Comparison of ENCODE assay signal across 8 cellular contexts in the genomic region with DNA sequence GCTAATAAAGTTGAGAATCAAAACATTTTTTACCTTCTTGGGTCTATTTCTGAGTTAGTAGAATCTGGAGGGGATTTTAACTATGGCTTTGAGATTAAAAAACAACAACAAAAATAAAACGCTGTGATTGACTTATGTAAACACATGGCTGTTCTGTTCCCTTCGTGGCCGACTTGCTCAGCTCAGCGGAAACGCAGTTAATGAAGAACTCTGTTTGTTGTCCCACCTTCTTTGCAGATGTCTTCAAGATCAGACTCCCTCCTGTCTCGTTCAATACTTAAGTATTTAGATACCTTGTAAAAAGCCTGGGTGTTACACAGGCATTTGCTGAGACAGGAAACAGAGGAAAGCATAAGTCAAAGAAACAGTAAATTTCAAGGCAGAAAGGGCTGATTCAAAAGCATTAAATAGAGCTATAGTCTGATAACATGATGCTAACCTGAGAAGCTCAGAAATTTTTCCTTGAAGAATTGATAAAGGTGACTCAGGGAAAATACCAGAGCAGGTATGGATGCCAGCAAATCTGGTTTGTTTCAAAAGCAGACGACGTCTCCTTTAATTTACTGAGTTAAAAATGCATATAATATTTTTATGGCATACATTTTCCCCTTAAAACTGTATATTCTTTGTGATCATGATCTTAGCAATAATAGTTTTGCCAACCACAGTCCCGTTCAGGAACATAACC. TPM values are rescaled to one million over a fixed set of nuclear protein-coding genes. Genes with fewer than 3 reads are reported as not detected.
DNase-seq lines count a peak whose midpoint lies in the region; ATAC-seq and TF ChIP-seq lines count a peak whose summit lies in the region.

No MANE protein-coding gene starts in this region.

- no peak overlapping the region for H3K4me3 Mint-ChIP-seq in Caco-2 (ENCODE audit: unreplicated experiment)
- H3K4me3 Mint-ChIP-seq in activated naive CD8-positive, alpha-beta T cell: no peak overlapping the region
- H3K4me3 Mint-ChIP-seq in naive B cell: peak overlapping the region; percentile 32 to 82 (median 76)

- H3K9me3 ChIP-seq in Caco-2: no peaks in the 10 kb centered on the region

- H3K9ac ChIP-seq in KMS-11: peak overlapping the region; percentile 13; the same call in 1 of the 2 replicates

- H3K27ac Mint-ChIP-seq in Caco-2 (ENCODE audit: unreplicated experiment): peak overlapping the region; percentile 73
- H3K27ac Mint-ChIP-seq in activated naive CD8-positive, alpha-beta T cell: peak overlapping the region; percentile 83
- H3K27ac Mint-ChIP-seq in naive B cell: peak overlapping the region; percentile 58 to 97 (median 92)

- peaks cover 6% of the 10 kb centered on the region for H3K4me1 Mint-ChIP-seq in Caco-2 (ENCODE audit: low read depth, unreplicated experiment)
- peaks cover 15% of the 10 kb centered on the region for H3K4me1 Mint-ChIP-seq in activated naive CD8-positive, alpha-beta T cell (ENCODE audit: low read depth)
- H3K4me1 Mint-ChIP-seq in naive B cell: peaks cover 31 to 47% (median 39%) of the 10 kb centered on the region in 3 donors

- H3K36me3 ChIP-seq in Caco-2 (ENCODE audit: control insufficient read depth, insufficient read depth, low read length) (no peaks in the 10 kb centered on the region), KMS-11 (ENCODE audit: insufficient read depth) (no peaks in the 10 kb centered on the region)

- no TSS peak for BruUV-seq in Caco-2 (replicated peaks; lab: Mats Ljungman, UMichigan)

- H3K4me2 ChIP-seq in KMS-11: peak overlapping the region; percentile 47

- POLR2A ChIA-PET in Caco-2 (lab: Charles Lee): interaction anchor here (1.2 kb wide), 1 partner anchor 23 kb away, joined by 3 read pairs; a partner anchor contains a TSS

- no peaks in the 10 kb centered on the region for H3K79me2 ChIP-seq in KMS-11 (ENCODE audit: insufficient read depth, low read depth)

- H3K4me3 ChIP-seq in Caco-2 (ENCODE audit: low read depth, low read length): no peak overlapping the region
- H3K4me3 ChIP-seq in KMS-11 (IDR thresholded peaks at IDR 0.05; ENCODE audit: insufficient read depth, low read depth, low read length): no peak overlapping the region

- H3K27me3 ChIP-seq in Caco-2 (replicated peaks; ENCODE audit: control insufficient read depth, insufficient read depth, low read length): no peaks in the 10 kb centered on the region
- no peaks in the 10 kb centered on the region for H3K27me3 ChIP-seq in KMS-11 (ENCODE audit: insufficient read depth, low read depth)

- no peak for DNase-seq in Caco-2
- no peak for DNase-seq in naive B cell
- DNase-seq in AG20443 (ENCODE audit: low spot score): no peak
- no peak for DNase-seq in activated effector memory CD4-positive, alpha-beta T cell treated with anti-CD3 and anti-CD28 coated beads, Interleukin-2, amount 50 U/mL, for 16 hours

- peaks cover 17% of the 10 kb centered on the region for H3K4me1 ChIP-seq in Caco-2
- peaks cover 30% of the 10 kb centered on the region for H3K4me1 ChIP-seq in KMS-11 (ENCODE audit: low read depth, poor library complexity, severe bottlenecking)

- ATAC-seq in naive B cell (ENCODE audit: low read depth in 2 of 2): no peak
- no peak for ATAC-seq in GM21786 (IDR thresholded peaks at IDR 0.05; ENCODE audit: unreplicated experiment)
- ATAC-seq in HG02610 (IDR thresholded peaks at IDR 0.05; ENCODE audit: unreplicated experiment): no peak

- CTCF ChIA-PET in Caco-2 (lab: Charles Lee): no interaction called here

- H4K20me1 ChIP-seq in KMS-11 (ENCODE audit: insufficient read depth): no peaks in the 10 kb centered on the region

- no peak for TF ChIP-seq CTCF in Caco-2 (IDR thresholded peaks at IDR 0.05; ENCODE audit: insufficient read depth in 1 of 2, low read depth in 1 of 2, low read length in 1 of 2, severe bottlenecking in 1 of 2, unreplicated experiment in 1 of 2)
- no peak for TF ChIP-seq CTCF in KMS-11 (conservative IDR thresholded peaks at IDR 0.05; ENCODE audit: low read depth, low read length)

- intact Hi-C loops in Caco-2 (cut with micrococcal nuclease; ENCODE audit: unreplicated experiment): loop anchor here (1.0 kb wide), 1 partner anchor 23 kb away; no protein-coding TSS in a partner anchor

- H3K27ac ChIP-seq in KMS-11: peak overlapping the region; percentile 37; the same call in 1 of the 2 replicates

- peak overlapping the region; percentile 55 for H2AFZ ChIP-seq in KMS-11 (ENCODE audit: low read depth)

- H3K27me3 Mint-ChIP-seq in Caco-2 (ENCODE audit: insufficient read depth, unreplicated experiment) (no peaks in the 10 kb centered on the region), naive B cell (no peaks in the 10 kb centered on the region)
- no peaks in the 10 kb centered on the region for H3K27me3 Mint-ChIP-seq in activated naive CD8-positive, alpha-beta T cell

- H3K36me3 Mint-ChIP-seq in Caco-2 (ENCODE audit: insufficient read depth, unreplicated experiment) (no peaks in the 10 kb centered on the region), naive B cell (no peaks in the 10 kb centered on the region)
- H3K36me3 Mint-ChIP-seq in activated naive CD8-positive, alpha-beta T cell: no peaks in the 10 kb centered on the region

- no peaks in the 10 kb centered on the region for H3K9me3 Mint-ChIP-seq in Caco-2 (ENCODE audit: unreplicated experiment)
- no peaks in the 10 kb centered on the region for H3K9me3 Mint-ChIP-seq in activated naive CD8-positive, alpha-beta T cell (ENCODE audit: low read depth)
- H3K9me3 Mint-ChIP-seq in naive B cell: peaks cover 0 to 7% (median 0%) of the 10 kb centered on the region in 7 donors

RNA-seq across cellular contexts. Expression of a gene that starts 21.7 kb away (rescaled TPM):
- 16.2 and 17.1 TPM in 2 replicates for total RNA-seq in Caco-2 (2022)
- 10 to 100 TPM in 1 of 6 donors, 1 to 10 TPM in 4, not detected in 1; 5.1 to 10.5 (median 7.7) TPM for polyA plus RNA-seq in naive B cell (ENCODE audit: low read depth in 6 of 6)

RNA-seq across cellular contexts. Expression of a gene that starts 23.2 kb away (rescaled TPM):
- total RNA-seq in Caco-2 (2022): 19.9 and 23.2 TPM in 2 replicates
- polyA plus RNA-seq in naive B cell (ENCODE audit: low read depth in 6 of 6): 10 to 100 TPM; 11.5 to 39.0 (median 22.7) TPM

Comparison
In these comparisons a context has a peak if more than half of its experiments do, and no peak if none do; other contexts are left out.
1. H3K4me3 Mint-ChIP-seq: peak in naive B cell (8 of 8); none in Caco-2 (single experiment) and activated naive CD8-positive, alpha-beta T cell (single experiment).
2. Peak in every context shown above with its lines, with median percentiles within 50 percentile points of each other: H3K27ac Mint-ChIP-seq.